Comparison of ENCODE assay signal across 9 cellular contexts in genomic region chr19:58546131-58546530, GRCh38. TPM values are rescaled to one million over a fixed set of nuclear protein-coding genes. Genes with fewer than 3 reads are reported as not detected.
DNase-seq lines count a peak whose midpoint lies in the region; ATAC-seq, FAIRE-seq and TF ChIP-seq lines count a peak whose summit lies in the region.
"Had no signal": no experiment of that assay in that cellular context is flagged by ENCODE, and none has a peak within 500 bp of the region (broad histone marks: within the 10 kb centered on the region; RNA-seq: fewer than 3 reads in every experiment).

No MANE protein-coding gene starts in this region.

- H3K4me3 Mint-ChIP-seq in activated naive CD4-positive, alpha-beta T cell treated with anti-CD3 and anti-CD28 coated beads, Interleukin-2, amount 10 ng/mL, durations not matched to agents 7 days and 5 days, result peak overlapping the region; percentile 97
- peak overlapping the region; percentile 98 for H3K4me3 Mint-ChIP-seq in astrocyte (ENCODE audit: unreplicated experiment)

- H3K4me1 Mint-ChIP-seq in activated naive CD4-positive, alpha-beta T cell treated with anti-CD3 and anti-CD28 coated beads, Interleukin-2, amount 10 ng/mL, durations not matched to agents 7 days and 5 days, result peaks cover 42% of the 10 kb centered on the region
- H3K4me1 Mint-ChIP-seq in astrocyte (ENCODE audit: low read depth, unreplicated experiment), result peaks cover 17% of the 10 kb centered on the region

- CTCF ChIA-PET in activated naive CD4-positive, alpha-beta T cell treated with anti-CD3 and anti-CD28 coated beads, Interleukin-2, amount 10 ng/mL, durations not matched to agents 7 days and 5 days (lab: Charles Lee), result interaction anchor here (0.9 kb wide), 1 partner anchor 32 kb away, joined by 3 read pairs; no protein-coding TSS in a partner anchor

- H3K27ac ChIP-seq in astrocyte (ENCODE audit: low read depth, low read length) (no peak overlapping the region), right lobe of liver (no peak overlapping the region), transverse colon (peak overlapping the region in 2 of 4 donors; percentile 8 to 94)

- H3K27me3 Mint-ChIP-seq in activated naive CD4-positive, alpha-beta T cell treated with anti-CD3 and anti-CD28 coated beads, Interleukin-2, amount 10 ng/mL, durations not matched to agents 7 days and 5 days, result peaks cover 32% of the 10 kb centered on the region
- H3K27me3 Mint-ChIP-seq in astrocyte (ENCODE audit: low read depth, unreplicated experiment), result peaks cover 5% of the 10 kb centered on the region

- TF ChIP-seq POLR2A in right lobe of liver (IDR thresholded peaks at IDR 0.05), result no peak
- no peak for TF ChIP-seq POLR2A in transverse colon (IDR thresholded peaks at IDR 0.05)
- TF ChIP-seq POLR2A in lower leg skin (IDR thresholded peaks at IDR 0.05), result no peak

- H3K9me3 ChIP-seq in astrocyte (ENCODE audit: insufficient read depth, low read depth, low read length) (no peaks in the 10 kb centered on the region), right lobe of liver (no peaks in the 10 kb centered on the region), transverse colon (no peaks in the 10 kb centered on the region)

- H3K4me1 ChIP-seq in astrocyte (ENCODE audit: insufficient read depth, low read length) (peaks cover 16% of the 10 kb centered on the region), right lobe of liver (peaks cover 0 to 15% (median 7%) of the 10 kb centered on the region in 4 donors), transverse colon (peaks cover 18 to 34% (median 26%) of the 10 kb centered on the region in 4 donors)

- H3K4me2 ChIP-seq in astrocyte (ENCODE audit: low read length), result peak overlapping the region; percentile 98

- no peaks in the 10 kb centered on the region for H3K9me3 Mint-ChIP-seq in activated naive CD4-positive, alpha-beta T cell treated with anti-CD3 and anti-CD28 coated beads, Interleukin-2, amount 10 ng/mL, durations not matched to agents 7 days and 5 days
- peaks cover 2% of the 10 kb centered on the region for H3K9me3 Mint-ChIP-seq in astrocyte (ENCODE audit: unreplicated experiment)

- peak overlapping the region; percentile 89 for H3K27ac Mint-ChIP-seq in activated naive CD4-positive, alpha-beta T cell treated with anti-CD3 and anti-CD28 coated beads, Interleukin-2, amount 10 ng/mL, durations not matched to agents 7 days and 5 days
- H3K27ac Mint-ChIP-seq in astrocyte (ENCODE audit: unreplicated experiment), result peak overlapping the region; percentile 92

- H2AFZ ChIP-seq in astrocyte (ENCODE audit: low read depth, low read length), result no peak overlapping the region

- H4K20me1 ChIP-seq in astrocyte (ENCODE audit: insufficient read depth, low read length), result peaks cover 65% of the 10 kb centered on the region

- H3K4me3 ChIP-seq in astrocyte (ENCODE audit: insufficient read depth, low read depth, low read length), result peak overlapping the region; percentile 88
- H3K4me3 ChIP-seq in right lobe of liver, result peak overlapping the region; percentile 77 to 89 (median 88)
- peak overlapping the region in 3 of 4 donors; percentile 97 to 99 (median 97) for H3K4me3 ChIP-seq in transverse colon
- no peak overlapping the region for H3K4me3 ChIP-seq in lower leg skin (ENCODE audit: low read depth, poor library complexity, severe bottlenecking)

- TF ChIP-seq CTCF in astrocyte (IDR thresholded peaks at IDR 0.05; ENCODE audit: insufficient read depth, low read depth, low read length) (no peak), right lobe of liver (IDR thresholded peaks at IDR 0.05) (no peak), transverse colon (IDR thresholded peaks at IDR 0.05) (no peak), lower leg skin (IDR thresholded peaks at IDR 0.05) (no peak)

- H3K9ac ChIP-seq in astrocyte (ENCODE audit: low read length), result peak overlapping the region; percentile 97

- peaks cover 44% of the 10 kb centered on the region for H3K36me3 Mint-ChIP-seq in activated naive CD4-positive, alpha-beta T cell treated with anti-CD3 and anti-CD28 coated beads, Interleukin-2, amount 10 ng/mL, durations not matched to agents 7 days and 5 days
- H3K36me3 Mint-ChIP-seq in astrocyte (ENCODE audit: low read depth, unreplicated experiment), result peaks cover 20% of the 10 kb centered on the region

- intact Hi-C loops in right lobe of liver (cut with DNase I) (no loop called here), transverse colon (cut with DNase I; ENCODE audit: low total_unique reads) (no loop called here), lower leg skin (cut with DNase I; ENCODE audit: low total_unique reads) (no loop called here)

- FAIRE-seq in astrocyte (lab: Jason Lieb, UNC), result no peak
- FAIRE-seq: islet of Langerhans had no signal

- DNase-seq in activated naive CD4-positive, alpha-beta T cell treated with anti-CD3 and anti-CD28 coated beads, Interleukin-2, amount 10 ng/mL, durations not matched to agents 7 days and 5 days, result no peak
- no peak for DNase-seq in activated naive CD4-positive, alpha-beta T cell treated with anti-CD3 and anti-CD28 coated beads, Interleukin-2, amount 50 U/mL, for 16 hours
- no peak for DNase-seq in astrocyte (ENCODE audit: low read depth)
- no peak for DNase-seq in right lobe of liver
- DNase-seq in transverse colon, result no peak
- DNase-seq in lower leg skin (ENCODE audit: low spot score in 2 of 2), result no peak

- H3K79me2 ChIP-seq in astrocyte (ENCODE audit: insufficient read depth, low read length), result peaks cover 65% of the 10 kb centered on the region

- in situ Hi-C loops in transverse colon (cut with MboI; ENCODE audit: low pct_ligation_motif_present in 1 of 4, low pct_unique_long_range_greater_than_20kb in 1 of 4, low sequenced_read_pairs in 3 of 4), result no loop called here

- no peak for TF ChIP-seq EP300 in transverse colon (IDR thresholded peaks at IDR 0.05; ENCODE audit: low read depth)

- ATAC-seq in right lobe of liver (no peak), GM21423 (IDR thresholded peaks at IDR 0.05; ENCODE audit: unreplicated experiment) (no peak), GM18907 (IDR thresholded peaks at IDR 0.05; ENCODE audit: unreplicated experiment) (no peak)

- peaks cover 4% of the 10 kb centered on the region for H3K27me3 ChIP-seq in astrocyte (ENCODE audit: insufficient read depth, low read length)
- no peaks in the 10 kb centered on the region for H3K27me3 ChIP-seq in right lobe of liver
- H3K27me3 ChIP-seq in transverse colon, result no peaks in the 10 kb centered on the region

- H3K36me3 ChIP-seq in astrocyte (ENCODE audit: insufficient read depth, low read length) (peaks cover 40% of the 10 kb centered on the region), right lobe of liver (peaks cover 17 to 41% (median 33%) of the 10 kb centered on the region in 4 donors), transverse colon (peaks cover 0 to 38% (median 20%) of the 10 kb centered on the region in 4 donors)

RNA-seq across cellular contexts. Expression of gene TRIM28, which starts 2.3 kb away (rescaled TPM):
- total RNA-seq in astrocyte (339 and 351 TPM in 2 replicates), right lobe of liver (100 to 1,000 TPM in 3 of 6 experiments, 10 to 100 TPM in 3; 75.4 to 106 (median 94.7) TPM), transverse colon (100 to 1,000 TPM; 180 to 694 (median 297) TPM), lower leg skin (100 to 1,000 TPM; 225 to 412 (median 265) TPM)

RNA-seq across cellular contexts. Expression of gene CHMP2A, which starts 8.8 kb away (rescaled TPM):
- total RNA-seq in astrocyte, result 71.3 and 80.0 TPM in 2 replicates
- total RNA-seq in right lobe of liver, result 10 to 100 TPM; 62.1 to 90.9 (median 70.7) TPM
- total RNA-seq in transverse colon, result 100 to 1,000 TPM in 3 of 4 donors, 10 to 100 TPM in 1; 24.7 to 194 (median 141) TPM
- total RNA-seq in lower leg skin, result 100 to 1,000 TPM; 104 to 129 (median 118) TPM

RNA-seq across cellular contexts. Expression of gene UBE2M, which starts 12.3 kb away (rescaled TPM):
- 106 and 113 TPM in 2 replicates for total RNA-seq in astrocyte
- total RNA-seq in right lobe of liver, result 10 to 100 TPM; 16.0 to 23.5 (median 20.7) TPM
- 10 to 100 TPM; 24.2 to 56.9 (median 26.7) TPM for total RNA-seq in transverse colon
- 10 to 100 TPM; 14.8 to 37.0 (median 23.6) TPM for total RNA-seq in lower leg skin

RNA-seq across cellular contexts. Expression of gene ZBTB45, which starts 26.5 kb away (rescaled TPM):
- 16.2 and 16.3 TPM in 2 replicates for total RNA-seq in astrocyte
- 1 to 10 TPM; 3.5 to 4.8 (median 4.3) TPM for total RNA-seq in right lobe of liver
- total RNA-seq in transverse colon, result 10 to 100 TPM; 12.8 to 24.7 (median 18.1) TPM
- total RNA-seq in lower leg skin, result 10 to 100 TPM; 13.3 to 30.5 (median 18.4) TPM

RNA-seq across cellular contexts. Expression of gene MZF1, which starts 27.0 kb away (rescaled TPM):
- total RNA-seq in astrocyte, result 14.7 and 17.4 TPM in 2 replicates
- total RNA-seq in right lobe of liver, result 10 to 100 TPM in 5 of 6 experiments, 1 to 10 TPM in 1; 8.2 to 19.9 (median 14.1) TPM
- 100 to 1,000 TPM in 1 of 4 donors, 10 to 100 TPM in 3; 45.5 to 113 (median 67.1) TPM for total RNA-seq in transverse colon
- 10 to 100 TPM; 14.8 to 34.7 (median 27.6) TPM for total RNA-seq in lower leg skin
